8 cellular contexts compared by ENCODE assay signal in the genomic region with DNA sequence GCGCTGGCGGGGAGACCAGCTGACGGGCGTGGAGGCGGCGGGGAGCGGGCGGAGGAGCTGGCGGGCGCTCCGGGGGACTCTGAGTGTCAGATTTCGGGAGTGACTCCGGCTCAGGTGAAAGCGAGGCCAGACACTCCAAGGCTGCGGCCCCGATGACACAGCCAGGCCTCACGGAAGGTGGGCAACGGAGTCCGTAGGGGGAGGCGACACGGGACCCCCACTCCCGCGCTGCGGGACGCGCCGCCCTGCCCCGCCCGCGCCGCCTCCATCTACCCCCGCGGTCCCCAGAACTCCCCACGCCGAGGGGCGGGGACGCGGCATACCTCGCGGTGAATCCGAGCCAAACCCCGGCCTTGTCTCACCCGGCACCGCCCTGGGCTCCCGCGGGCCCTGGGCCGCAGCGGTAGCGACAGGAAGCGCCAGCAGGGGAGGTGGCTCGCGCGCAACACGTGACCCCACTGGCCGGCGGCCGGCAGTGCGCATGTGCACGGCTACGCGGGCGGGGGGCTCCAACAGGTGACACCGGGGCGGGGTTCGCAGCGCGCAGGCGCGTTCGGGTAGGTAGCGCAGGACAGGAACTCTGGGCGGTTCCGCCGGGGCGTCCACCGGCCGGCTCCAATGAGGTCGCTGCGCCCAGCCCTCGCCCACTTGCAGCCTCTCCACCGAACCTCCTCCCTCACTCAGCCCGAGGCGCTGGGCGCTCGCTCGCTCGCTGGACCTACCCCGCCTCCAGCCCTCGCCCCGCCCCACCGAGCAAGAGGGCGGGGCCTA. TPM values are rescaled to one million over a fixed set of nuclear protein-coding genes. Genes with fewer than 3 reads are reported as not detected.
A peak's percentile ranks its signal among the peaks of the same experiment; 100 is the strongest.
DNase-seq lines count a peak whose midpoint lies in the region; ATAC-seq and TF ChIP-seq lines count a peak whose summit lies in the region.

Gene CC2D1B (minus strand): TSS at position 460 of the 771 bp plus-strand sequence. CDS start 1,585 bp downstream, outside the sequence.

- DNase-seq in DMS79 (lab: John Stamatoyannopoulos, UW) (peak; percentile 97), KG1 (lab: John Stamatoyannopoulos, UW) (peak; percentile 93), Panc1 (ENCODE audit: low read depth, low spot score) (peak; percentile 93)
- peak; percentile 98 for DNase-seq in activated T-cell treated with anti-CD3 and anti-CD28 coated beads, Interleukin-2, amount 50 U/mL, for 4 hours
- DNase-seq in stimulated activated CD8-positive, alpha-beta memory T cell treated with anti-CD3 and anti-CD28 coated beads, Interleukin-7, amount 100 ng/mL, for 24 hours (ENCODE audit: low read depth) = peak; percentile 98

- no peak for TF ChIP-seq CTCF in Panc1 (IDR thresholded peaks at IDR 0.05)

- peak within 1 kb of the TSS; percentile 93 for H3K27ac ChIP-seq in Panc1 (ENCODE audit: low read length)
- H3K27ac ChIP-seq in esophagus (ENCODE audit: low read depth in 2 of 2, low read length in 1 of 2) = peak within 1 kb of the TSS; percentile 96 to 97
- peak within 1 kb of the TSS; percentile 83 for H3K27ac ChIP-seq in muscle layer of colon (ENCODE audit: low read depth, low read length)

- peaks cover 18% of the 10 kb centered on the region for H3K36me3 Mint-ChIP-seq in activated T-cell treated with anti-CD3 and anti-CD28 coated beads, Interleukin-2, amount 50 U/mL, for 4 hours (ENCODE audit: insufficient read depth)

- H3K9me3 ChIP-seq in Panc1 (ENCODE audit: control insufficient read depth, insufficient read depth, low read depth, low read length) (no peaks in the 10 kb centered on the region), esophagus (ENCODE audit: control insufficient read depth in 2 of 2, insufficient read depth in 1 of 2, low read depth in 1 of 2, low read length in 1 of 2) (no peaks in the 10 kb centered on the region), muscle layer of colon (ENCODE audit: low read length) (no peaks in the 10 kb centered on the region)

- H3K27me3 ChIP-seq in Panc1 (ENCODE audit: control insufficient read depth, insufficient read depth, low read length) (no peaks in the 10 kb centered on the region), esophagus (ENCODE audit: control insufficient read depth in 1 of 2, insufficient read depth in 2 of 2, low read length in 2 of 2) (no peaks in the 10 kb centered on the region), muscle layer of colon (ENCODE audit: control insufficient read depth in 1 of 2, insufficient read depth in 2 of 2, low read length in 2 of 2) (no peaks in the 10 kb centered on the region)

- BruUV-seq in Panc1 (replicated peaks; lab: Mats Ljungman, UMichigan) = no TSS peak

- no peaks in the 10 kb centered on the region for H3K27me3 Mint-ChIP-seq in activated T-cell treated with anti-CD3 and anti-CD28 coated beads, Interleukin-2, amount 50 U/mL, for 4 hours (ENCODE audit: low read depth)

- no peaks in the 10 kb centered on the region for H3K9me3 Mint-ChIP-seq in activated T-cell treated with anti-CD3 and anti-CD28 coated beads, Interleukin-2, amount 50 U/mL, for 4 hours

- peak within 1 kb of the TSS; percentile 39 for H3K9ac ChIP-seq in muscle layer of colon (ENCODE audit: low read length)

- WGBS in esophagus, 2 donors = 1% methylated on average over 87 to 92 of the region's 92 CpGs

- ATAC-seq in GM21723 (IDR thresholded peaks at IDR 0.05; ENCODE audit: unreplicated experiment) (peak; percentile 89), Panc1 (peak; percentile 96)
- peak; percentile 94 for ATAC-seq in activated T-cell treated with anti-CD3 and anti-CD28 coated beads, Interleukin-2, amount 50 U/mL, for 4 hours

- H3K4me1 Mint-ChIP-seq in activated T-cell treated with anti-CD3 and anti-CD28 coated beads, Interleukin-2, amount 50 U/mL, for 4 hours (ENCODE audit: low read depth) = peaks cover 39% of the 10 kb centered on the region

- in situ Hi-C loops in Panc1 (cut with HindIII; ENCODE audit: low pct_unique_long_range_greater_than_20kb, low sequenced_read_pairs) = no loop called here

- H3K4me3 Mint-ChIP-seq in activated T-cell treated with anti-CD3 and anti-CD28 coated beads, Interleukin-2, amount 50 U/mL, for 4 hours = peak within 1 kb of the TSS; percentile 96

- CTCF ChIA-PET in Panc1 (lab: Charles Lee) = interaction anchor here (0.6 kb wide), 2 partner anchors 74 to 230 kb away, joined by 4 to 6 read pairs; no protein-coding TSS in a partner anchor

- POLR2A ChIA-PET in Panc1 (lab: Charles Lee) = interaction anchor here (0.6 to 0.7 kb wide), 3 partner anchors 245 to 875 kb away, joined by 3 to 8 read pairs (median 7); no protein-coding TSS in a partner anchor

- H3K4me3 ChIP-seq in Panc1 (ENCODE audit: low read depth in 2 of 2, low read length in 2 of 2) = peak within 1 kb of the TSS; percentile 74 to 92
- H3K4me3 ChIP-seq in esophagus (ENCODE audit: low read depth in 1 of 2, low read length in 2 of 2) = peak within 1 kb of the TSS; percentile 77 to 84
- H3K4me3 ChIP-seq in muscle layer of colon (ENCODE audit: low read depth in 1 of 2, low read length in 2 of 2) = peak within 1 kb of the TSS; percentile 79 to 96

- H3K4me1 ChIP-seq in Panc1 (ENCODE audit: control insufficient read depth, insufficient read depth, low read length) (peaks cover 18% of the 10 kb centered on the region), esophagus (ENCODE audit: control insufficient read depth in 2 of 2, insufficient read depth in 2 of 2, low read length in 1 of 2) (peaks cover 0 to 6% of the 10 kb centered on the region in 2 donors), muscle layer of colon (ENCODE audit: insufficient read depth, low read length) (peaks cover 13% of the 10 kb centered on the region)

- H3K36me3 ChIP-seq in Panc1 (ENCODE audit: control insufficient read depth, insufficient read depth, low read length) = peaks cover 11% of the 10 kb centered on the region
- H3K36me3 ChIP-seq in esophagus (ENCODE audit: control insufficient read depth in 2 of 2, insufficient read depth in 2 of 2, low read length in 1 of 2) = peaks cover 2 to 13% of the 10 kb centered on the region in 2 donors
- peaks cover 20% of the 10 kb centered on the region for H3K36me3 ChIP-seq in muscle layer of colon (ENCODE audit: insufficient read depth, low read length)

- intact Hi-C loops in Panc1 (cut with micrococcal nuclease; ENCODE audit: unreplicated experiment) = no loop called here

RNA-seq across cellular contexts. Expression of gene CC2D1B, which starts in this region (rescaled TPM):
- total RNA-seq in Panc1 (2021; ENCODE audit: unreplicated experiment) = 52.5 TPM
- 38.1 TPM for polyA plus RNA-seq in Panc1 (2012; ENCODE audit: insufficient read length)
- 10 to 100 TPM; 35.0 to 40.0 (median 38.9) TPM for total RNA-seq in activated T-cell treated with anti-CD3 and anti-CD28 coated beads, Interleukin-2, amount 50 U/mL, for 4 hours
- polyA plus RNA-seq in esophagus = 10 to 100 TPM; 12.5 to 16.5 TPM

Comparison
In these comparisons a context has a peak if more than half of its experiments do, and no peak if none do; other contexts are left out.
1. Peak in every context shown above with its lines: DNase-seq, ATAC-seq, H3K4me3 ChIP-seq and H3K27ac ChIP-seq.